19 cellular contexts compared by ENCODE assay signal in the genomic region with DNA sequence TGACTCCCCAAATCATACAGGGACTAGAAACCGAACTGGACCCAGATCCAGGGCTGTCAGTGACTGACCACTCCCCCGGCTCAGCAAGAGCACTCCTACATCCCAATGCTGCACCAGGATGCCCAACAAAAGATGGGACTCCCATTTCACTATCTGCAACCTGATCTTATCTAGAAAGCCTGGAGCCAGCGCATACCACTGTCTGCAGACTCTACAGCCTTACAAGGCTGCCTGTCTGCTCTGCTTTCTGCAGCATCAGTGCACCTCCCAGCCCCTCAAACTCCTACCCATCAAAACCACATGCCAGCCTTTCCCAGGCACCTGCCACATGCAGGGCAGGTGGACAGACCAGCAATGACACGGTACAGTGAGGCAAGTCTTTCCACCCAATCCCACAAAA. TPM values are rescaled to one million over a fixed set of nuclear protein-coding genes. Genes with fewer than 3 reads are reported as not detected.
DNase-seq lines count a peak whose midpoint lies in the region; ATAC-seq, FAIRE-seq and TF ChIP-seq lines count a peak whose summit lies in the region.
"Had no signal": no experiment of that assay in that cellular context is flagged by ENCODE, and none has a peak within 500 bp of the region (broad histone marks: within the 10 kb centered on the region; RNA-seq: fewer than 3 reads in every experiment).

No MANE protein-coding gene starts in this region.

- ATAC-seq in HepG2, result no peak
- no peak for ATAC-seq in right lobe of liver
- ATAC-seq in WTC11, result peak; percentile 34

- peak overlapping the region; percentile 39 for H3K27ac Mint-ChIP-seq in WTC11
- H3K27ac Mint-ChIP-seq: activated CD4-positive, alpha-beta memory T cell treated with anti-CD3 and anti-CD28 coated beads for 36 hours had no signal

- CTCF ChIA-PET in HepG2 (lab: Yijun Ruan, JAX; ENCODE audit: low intra/inter-chr PET ratio, low total read pairs), result no interaction called here
- CTCF ChIA-PET in WTC11 (lab: Charles Lee), result no interaction called here

- H3K4me1 Mint-ChIP-seq in WTC11, result peaks cover 96% of the 10 kb centered on the region

- DNase-seq in HepG2 (ENCODE audit: low spot score) (no peak), right lobe of liver (no peak), WTC11 (ENCODE audit: low spot score) (no peak), Peyer's patch (no peak), NCI-H345 treated with DMSO at 0.1 percent for 48 hours (lab: John Stamatoyannopoulos, UW; ENCODE audit: unreplicated experiment) (no peak), NCI-H2029 (lab: John Stamatoyannopoulos, UW) (no peak)
- no peak for DNase-seq in stimulated activated CD8-positive, alpha-beta memory T cell treated with anti-CD3 and anti-CD28 coated beads, Interleukin-4, amount 100 ng/mL, for 48 hours
- DNase-seq: activated CD4-positive, alpha-beta memory T cell treated with anti-CD3 and anti-CD28 coated beads for 36 hours; activated T-cell treated with anti-CD3 and anti-CD28 coated beads, Interleukin-2, amount 50 U/mL, for 48 hours; cortex of kidney; DMS79; hippocampal formation; KBM-7; NCI-H2029 treated with DMSO at 0.1 percent for 48 hours; NCI-H524; nucleus accumbens; stimulated activated CD4-positive, alpha-beta T cell treated with anti-CD3 and anti-CD28 coated beads, Interleukin-4, amount 100 ng/mL, for 4 hours had no signal

- H2AFZ ChIP-seq in HepG2 (ENCODE audit: low read length), result no peak overlapping the region

- in situ Hi-C loops in HepG2 (cut with HindIII; ENCODE audit: extremely low pct_ligation_motif_present, low pct_unique_long_range_greater_than_20kb), result no loop called here

- TF ChIP-seq CTCF in HepG2 (CRISPR knock-in tag; IDR thresholded peaks at IDR 0.05) (no peak), right lobe of liver (IDR thresholded peaks at IDR 0.05) (no peak), WTC11 (IDR thresholded peaks at IDR 0.05) (no peak), Peyer's patch (IDR thresholded peaks at IDR 0.05) (no peak)

- H3K9me3 Mint-ChIP-seq in WTC11, result no peaks in the 10 kb centered on the region
- H3K9me3 Mint-ChIP-seq: activated CD4-positive, alpha-beta memory T cell treated with anti-CD3 and anti-CD28 coated beads for 36 hours; activated naive CD4-positive, alpha-beta T cell treated with anti-CD3 and anti-CD28 coated beads, Interleukin-2, amount 50 U/mL, for 24 hours had no signal

- no peak for FAIRE-seq in HepG2 (lab: Jason Lieb, UNC)

- TF ChIP-seq POLR2A in HepG2 (IDR thresholded peaks at IDR 0.05; ENCODE audit: insufficient read depth in 1 of 2, low read depth in 2 of 2, low read length in 2 of 2), result no peak
- TF ChIP-seq POLR2A in right lobe of liver (IDR thresholded peaks at IDR 0.05), result no peak
- TF ChIP-seq POLR2A in Peyer's patch (IDR thresholded peaks at IDR 0.05), result no peak

- peaks cover 56% of the 10 kb centered on the region for H3K4me1 ChIP-seq in HepG2 (ENCODE audit: insufficient read depth, low read length)
- peaks cover 0 to 17% (median 11%) of the 10 kb centered on the region in 4 donors for H3K4me1 ChIP-seq in right lobe of liver
- H3K4me1 ChIP-seq in mesodermal cell (ENCODE audit: control insufficient read depth, insufficient read depth, low read length, poor library complexity, severe bottlenecking), result peaks cover 76% of the 10 kb centered on the region
- peaks cover 0 to 43% (median 2%) of the 10 kb centered on the region in 4 donors for H3K4me1 ChIP-seq in Peyer's patch

- intact Hi-C loops in HepG2 (cut with micrococcal nuclease; ENCODE audit: unreplicated experiment) (no loop called here), right lobe of liver (cut with DNase I) (no loop called here)

- H3K27me3 Mint-ChIP-seq in WTC11 (ENCODE audit: low read depth), result no peaks in the 10 kb centered on the region
- H3K27me3 Mint-ChIP-seq: activated CD4-positive, alpha-beta memory T cell treated with anti-CD3 and anti-CD28 coated beads for 36 hours; activated naive CD4-positive, alpha-beta T cell treated with anti-CD3 and anti-CD28 coated beads, Interleukin-2, amount 50 U/mL, for 24 hours had no signal

- 98% methylated on average over 4 of the region's 4 CpGs for WGBS in HepG2 (ENCODE audit: low lambda C conversion rate)
- WGBS in right lobe of liver (ENCODE audit: insufficient coverage, low coverage, low lambda C conversion rate, missing lambda C conversion rate), result 80% methylated on average over 2 of the region's 4 CpGs
- WGBS in mesodermal cell (ENCODE audit: insufficient coverage in 2 of 2), 2 experiments, result 59 to 72% methylated on average over 3 of the region's 4 CpGs

- no peak for TF ChIP-seq RAD21 in HepG2 (CRISPR knock-in tag; IDR thresholded peaks at IDR 0.05)

- H3K27me3 ChIP-seq in HepG2 (ENCODE audit: control insufficient read depth in 1 of 2, insufficient read depth in 2 of 2, low read length in 2 of 2), result no peaks in the 10 kb centered on the region
- H3K27me3 ChIP-seq in right lobe of liver, result no peaks in the 10 kb centered on the region
- no peaks in the 10 kb centered on the region for H3K27me3 ChIP-seq in Peyer's patch

- H3K79me2 ChIP-seq in HepG2 (ENCODE audit: insufficient read depth, low read length), result peaks cover 8% of the 10 kb centered on the region

- H3K36me3 ChIP-seq in HepG2 (replicated peaks in 1 of 2; ENCODE audit: control insufficient read depth in 1 of 2, insufficient read depth in 2 of 2, low read length in 2 of 2) (peaks cover 2 to 11% of the 10 kb centered on the region in 2 experiments; a peak in 3 of 5 replicates), right lobe of liver (no peaks in the 10 kb centered on the region), mesodermal cell (ENCODE audit: control insufficient read depth, insufficient read depth, low read length) (peaks cover 34% of the 10 kb centered on the region), Peyer's patch (peaks cover 0 to 5% (median 0%) of the 10 kb centered on the region in 3 donors)

- H3K9me3 ChIP-seq in HepG2 (ENCODE audit: low read length), result no peaks in the 10 kb centered on the region
- H3K9me3 ChIP-seq in right lobe of liver, result no peaks in the 10 kb centered on the region
- no peaks in the 10 kb centered on the region for H3K9me3 ChIP-seq in mesodermal cell (ENCODE audit: control insufficient read depth, low read length)
- no peaks in the 10 kb centered on the region for H3K9me3 ChIP-seq in Peyer's patch

- no peak overlapping the region for H3K9ac ChIP-seq in HepG2 (ENCODE audit: insufficient read depth, low read depth, low read length)

- BruUV-seq in HepG2 (replicated peaks; lab: Mats Ljungman, UMichigan), result no TSS peak

- TF ChIP-seq EP300 in HepG2 (IDR thresholded peaks at IDR 0.05; ENCODE audit: low read depth in 2 of 2, low read length in 2 of 2) (no peak), HepG2 (CRISPR knock-in tag; IDR thresholded peaks at IDR 0.05; ENCODE audit: borderline replicate concordance) (no peak)

- no peak overlapping the region; the same call in 1 of the 2 replicates for H3K4me3 Mint-ChIP-seq in WTC11
- H3K4me3 Mint-ChIP-seq: activated CD4-positive, alpha-beta memory T cell treated with anti-CD3 and anti-CD28 coated beads for 36 hours; activated naive CD4-positive, alpha-beta T cell treated with anti-CD3 and anti-CD28 coated beads, Interleukin-2, amount 50 U/mL, for 24 hours had no signal

- H3K4me3 ChIP-seq in HepG2 (replicated peaks in 1 of 3; ENCODE audit: insufficient read depth in 1 of 3, low read depth in 2 of 3, low read length in 3 of 3), result no peak overlapping the region
- no peak overlapping the region for H3K4me3 ChIP-seq in right lobe of liver
- H3K4me3 ChIP-seq in mesodermal cell (ENCODE audit: extremely low read depth, insufficient read depth, low read length, poor library complexity, severe bottlenecking), result no peak overlapping the region
- no peak overlapping the region for H3K4me3 ChIP-seq in Peyer's patch

- H4K20me1 ChIP-seq in HepG2 (ENCODE audit: insufficient read depth, low read length), result no peaks in the 10 kb centered on the region

- no peak overlapping the region for H3K4me2 ChIP-seq in HepG2 (ENCODE audit: low read depth, low read length)

- peaks cover 10% of the 10 kb centered on the region; the same call in 1 of the 2 replicates for H3K36me3 Mint-ChIP-seq in WTC11

- POLR2A ChIA-PET in HepG2 (lab: Yijun Ruan, JAX), result no interaction called here
- POLR2A ChIA-PET in WTC11 (lab: Charles Lee), result no interaction called here

- H3K27ac ChIP-seq in HepG2 (ENCODE audit: extremely low read length, insufficient read depth, low read length) (peak overlapping the region; percentile 66), right lobe of liver (no peak overlapping the region), mesodermal cell (ENCODE audit: low read depth, low read length, severe bottlenecking) (peak overlapping the region; percentile 81), Peyer's patch (no peak overlapping the region)

TF ChIP-seq in HepG2, 621 proteins besides CTCF, POLR2A, EP300 and RAD21 (continues in another document):
- TF ChIP-seq PHF8 (CRISPR knock-in tag; IDR thresholded peaks at IDR 0.05), result no peak

TF ChIP-seq in WTC11, 78 proteins besides CTCF, POLR2A, EP300 and RAD21 (continues in another document):
- TF ChIP-seq ESRRA (CRISPR knock-in tag; IDR thresholded peaks at IDR 0.05; ENCODE audit: borderline replicate concordance), result no peak

RNA-seq across cellular contexts. Expression of gene SSBP3, which starts 52.2 kb away (rescaled TPM):
- total RNA-seq in HepG2 (2016; rRNA removed; fragmentation: Illumina TruSeq; extraction: Trizol) (7.5 and 8.5 TPM in 2 replicates), right lobe of liver (10 to 100 TPM; 19.4 to 34.1 (median 24.4) TPM), WTC11 (2021) (98.8 to 115 TPM (median 105 TPM) in 3 replicates), Peyer's patch (10 to 100 TPM; 19.0 to 35.2 (median 33.4) TPM)
- total RNA-seq in HepG2 (2016; cell fraction: cytosol; rRNA removed; fragmentation: Illumina TruSeq; extraction: Trizol; ENCODE audit: low read depth), result 2.4 and 2.6 TPM in 2 replicates
- 5.0 and 9.0 TPM in 2 replicates for total RNA-seq in HepG2 (2016; cell fraction: insoluble cytoplasmic fraction; rRNA removed; fragmentation: Illumina TruSeq; extraction: Trizol)
- 6.8 and 7.0 TPM in 2 replicates for total RNA-seq in HepG2 (2016; cell fraction: membrane; rRNA removed; fragmentation: Illumina TruSeq; extraction: Trizol)
- 5.3 and 6.3 TPM in 2 replicates for total RNA-seq in HepG2 (2016; cell fraction: nucleus; rRNA removed; fragmentation: Illumina TruSeq; extraction: Trizol)
- polyA plus RNA-seq in HepG2 (2011; rRNA removed), result 17.6 and 19.0 TPM in 2 replicates
- 9.4 and 10.6 TPM in 2 replicates for polyA plus RNA-seq in HepG2 (2011; cell fraction: cytosol; rRNA removed)
- 24.9 and 30.2 TPM in 2 replicates for polyA plus RNA-seq in HepG2 (2011; cell fraction: nucleus; rRNA removed)
- polyA plus RNA-seq in HepG2 (2012), result 22.3 and 30.4 TPM in 2 replicates
- 6.1 and 8.0 TPM in 2 replicates for polyA plus RNA-seq in HepG2 (2016; cell fraction: cytosol; fragmentation: Illumina TruSeq; extraction: Trizol; ENCODE audit: low read depth)
- 20.5 and 26.0 TPM in 2 replicates for polyA plus RNA-seq in HepG2 (2016; cell fraction: insoluble cytoplasmic fraction; fragmentation: Illumina TruSeq; extraction: Trizol; ENCODE audit: low read depth)
- 15.7 and 18.4 TPM in 2 replicates for polyA plus RNA-seq in HepG2 (2016; cell fraction: membrane; fragmentation: Illumina TruSeq; extraction: Trizol; ENCODE audit: low read depth)
- polyA plus RNA-seq in HepG2 (2016; cell fraction: nucleus; fragmentation: Illumina TruSeq; extraction: Trizol; ENCODE audit: insufficient read depth, low read depth), result 25.5 and 27.3 TPM in 2 replicates
- polyA minus RNA-seq in HepG2 (2011; rRNA and poly(A)+ RNA removed; ENCODE audit: low replicate concordance), result 10.9 and 15.9 TPM in 2 replicates
- 6.2 and 9.2 TPM in 2 replicates for polyA minus RNA-seq in HepG2 (2011; cell fraction: cytosol; rRNA and poly(A)+ RNA removed)
- polyA minus RNA-seq in HepG2 (2011; cell fraction: nucleus; rRNA and poly(A)+ RNA removed), result 6.8 and 9.6 TPM in 2 replicates
- 141 TPM for polyA plus RNA-seq in mesodermal cell (2013, experiment 1 of 2)
- polyA plus RNA-seq in mesodermal cell (2013, experiment 2 of 2), result 120 TPM

Comparison
In these comparisons a context has a peak if more than half of its experiments do, and no peak if none do; other contexts are left out.
1. H3K27ac ChIP-seq: peak in HepG2 (single experiment) and mesodermal cell (single experiment); none in right lobe of liver (0 of 3) and Peyer's patch (0 of 4).